ENCODE assay signal across 2 cellular contexts in the genomic region with DNA sequence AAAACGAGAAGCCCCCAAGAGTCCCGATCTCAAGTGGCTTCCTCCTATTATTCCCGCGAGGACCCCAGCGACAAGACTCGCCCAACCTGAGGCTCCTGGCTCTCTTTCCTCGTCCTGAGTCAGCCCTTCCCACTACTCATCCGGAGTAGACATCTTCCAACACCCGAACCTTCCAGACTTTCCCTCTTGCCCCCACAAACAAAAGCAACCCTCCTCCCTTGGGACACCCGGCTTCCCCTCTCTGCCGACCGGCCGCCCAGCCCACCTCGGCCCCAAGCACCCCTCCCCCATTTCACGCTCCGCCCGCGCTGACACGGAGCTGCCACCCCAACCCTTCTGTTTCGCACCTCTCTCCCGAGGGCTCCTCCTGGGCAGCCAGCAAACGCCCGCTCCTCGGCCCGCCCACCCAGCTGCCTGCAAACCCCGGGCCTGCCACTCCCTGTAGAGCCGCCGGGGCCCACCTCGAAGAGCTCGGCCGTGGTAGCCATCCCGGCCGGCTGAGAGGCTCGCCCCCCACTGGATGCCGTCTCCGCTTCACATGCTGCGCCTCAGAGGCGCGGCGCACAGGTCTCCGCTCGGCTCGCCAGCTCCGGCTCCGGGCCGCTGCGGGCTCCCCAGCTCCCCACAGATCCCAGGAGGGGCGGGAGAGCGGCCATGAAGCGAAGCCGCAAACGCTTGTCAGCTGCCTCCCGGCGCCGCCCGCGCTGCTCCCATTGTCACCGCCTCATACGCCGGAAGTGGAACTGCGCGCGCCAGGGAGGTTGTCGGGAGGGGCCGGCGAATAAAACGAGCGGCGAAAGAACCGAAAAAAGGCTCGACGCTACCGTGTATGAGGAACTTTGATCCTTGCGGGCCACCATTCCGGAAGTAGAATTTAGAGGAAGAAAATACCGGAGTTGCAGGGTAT.
TF ChIP-seq lines count a peak whose summit lies in the region.

A gene with protein sequence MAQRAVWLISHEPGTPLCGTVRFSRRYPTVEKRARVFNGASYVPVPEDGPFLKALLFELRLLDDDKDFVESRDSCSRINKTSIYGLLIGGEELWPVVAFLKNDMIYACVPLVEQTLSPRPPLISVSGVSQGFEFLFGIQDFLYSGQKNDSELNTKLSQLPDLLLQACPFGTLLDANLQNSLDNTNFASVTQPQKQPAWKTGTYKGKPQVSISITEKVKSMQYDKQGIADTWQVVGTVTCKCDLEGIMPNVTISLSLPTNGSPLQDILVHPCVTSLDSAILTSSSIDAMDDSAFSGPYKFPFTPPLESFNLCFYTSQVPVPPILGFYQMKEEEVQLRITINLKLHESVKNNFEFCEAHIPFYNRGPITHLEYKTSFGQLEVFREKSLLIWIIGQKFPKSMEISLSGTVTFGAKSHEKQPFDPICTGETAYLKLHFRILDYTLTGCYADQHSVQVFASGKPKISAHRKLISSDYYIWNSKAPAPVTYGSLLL (plus strand): TSS at position 811 of the 907 bp plus-strand sequence. CDS start 344 bp downstream, outside the sequence.
A gene with protein sequence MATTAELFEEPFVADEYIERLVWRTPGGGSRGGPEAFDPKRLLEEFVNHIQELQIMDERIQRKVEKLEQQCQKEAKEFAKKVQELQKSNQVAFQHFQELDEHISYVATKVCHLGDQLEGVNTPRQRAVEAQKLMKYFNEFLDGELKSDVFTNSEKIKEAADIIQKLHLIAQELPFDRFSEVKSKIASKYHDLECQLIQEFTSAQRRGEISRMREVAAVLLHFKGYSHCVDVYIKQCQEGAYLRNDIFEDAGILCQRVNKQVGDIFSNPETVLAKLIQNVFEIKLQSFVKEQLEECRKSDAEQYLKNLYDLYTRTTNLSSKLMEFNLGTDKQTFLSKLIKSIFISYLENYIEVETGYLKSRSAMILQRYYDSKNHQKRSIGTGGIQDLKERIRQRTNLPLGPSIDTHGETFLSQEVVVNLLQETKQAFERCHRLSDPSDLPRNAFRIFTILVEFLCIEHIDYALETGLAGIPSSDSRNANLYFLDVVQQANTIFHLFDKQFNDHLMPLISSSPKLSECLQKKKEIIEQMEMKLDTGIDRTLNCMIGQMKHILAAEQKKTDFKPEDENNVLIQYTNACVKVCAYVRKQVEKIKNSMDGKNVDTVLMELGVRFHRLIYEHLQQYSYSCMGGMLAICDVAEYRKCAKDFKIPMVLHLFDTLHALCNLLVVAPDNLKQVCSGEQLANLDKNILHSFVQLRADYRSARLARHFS (minus strand): TSS at position 745 of the 907 bp plus-strand sequence. CDS start 257 bp downstream, at position 488.

TF ChIP-seq in HCT116, 20 proteins besides CTCF, POLR2A, EP300 and RAD21:
- peak; percentile 55 for TF ChIP-seq POLR2AphosphoS5 (IDR thresholded peaks at IDR 0.05; ENCODE audit: low read depth, low read length)
- peak; percentile 41; the same call in 1 of the 2 replicates for TF ChIP-seq JUND (IDR thresholded peaks at IDR 0.05)
- peak; percentile 91 for TF ChIP-seq SIN3A (IDR thresholded peaks at IDR 0.05; ENCODE audit: low read depth)
- TF ChIP-seq, protein P1, sequence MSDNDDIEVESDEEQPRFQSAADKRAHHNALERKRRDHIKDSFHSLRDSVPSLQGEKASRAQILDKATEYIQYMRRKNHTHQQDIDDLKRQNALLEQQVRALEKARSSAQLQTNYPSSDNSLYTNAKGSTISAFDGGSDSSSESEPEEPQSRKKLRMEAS (IDR thresholded peaks at IDR 0.05): peak; percentile 89
- TF ChIP-seq, protein P2, sequence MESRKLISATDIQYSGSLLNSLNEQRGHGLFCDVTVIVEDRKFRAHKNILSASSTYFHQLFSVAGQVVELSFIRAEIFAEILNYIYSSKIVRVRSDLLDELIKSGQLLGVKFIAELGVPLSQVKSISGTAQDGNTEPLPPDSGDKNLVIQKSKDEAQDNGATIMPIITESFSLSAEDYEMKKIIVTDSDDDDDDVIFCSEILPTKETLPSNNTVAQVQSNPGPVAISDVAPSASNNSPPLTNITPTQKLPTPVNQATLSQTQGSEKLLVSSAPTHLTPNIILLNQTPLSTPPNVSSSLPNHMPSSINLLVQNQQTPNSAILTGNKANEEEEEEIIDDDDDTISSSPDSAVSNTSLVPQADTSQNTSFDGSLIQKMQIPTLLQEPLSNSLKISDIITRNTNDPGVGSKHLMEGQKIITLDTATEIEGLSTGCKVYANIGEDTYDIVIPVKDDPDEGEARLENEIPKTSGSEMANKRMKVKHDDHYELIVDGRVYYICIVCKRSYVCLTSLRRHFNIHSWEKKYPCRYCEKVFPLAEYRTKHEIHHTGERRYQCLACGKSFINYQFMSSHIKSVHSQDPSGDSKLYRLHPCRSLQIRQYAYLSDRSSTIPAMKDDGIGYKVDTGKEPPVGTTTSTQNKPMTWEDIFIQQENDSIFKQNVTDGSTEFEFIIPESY (IDR thresholded peaks at IDR 0.05; ENCODE audit: extremely low read depth, insufficient replicate concordance, low read length): no peak
- peak; percentile 93 for TF ChIP-seq TCF7L2 (IDR thresholded peaks at IDR 0.05; ENCODE audit: borderline replicate concordance, extremely low read depth, insufficient read depth, insufficient read length)
- no peak for TF ChIP-seq EZH2phosphoT487 (IDR thresholded peaks at IDR 0.05; ENCODE audit: borderline replicate concordance)
- no peak for TF ChIP-seq SRF (IDR thresholded peaks at IDR 0.05; ENCODE audit: low read depth)
- TF ChIP-seq, protein P3, sequence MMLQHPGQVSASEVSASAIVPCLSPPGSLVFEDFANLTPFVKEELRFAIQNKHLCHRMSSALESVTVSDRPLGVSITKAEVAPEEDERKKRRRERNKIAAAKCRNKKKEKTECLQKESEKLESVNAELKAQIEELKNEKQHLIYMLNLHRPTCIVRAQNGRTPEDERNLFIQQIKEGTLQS (IDR thresholded peaks at IDR 0.05): no peak
- no peak for TF ChIP-seq CEBPB (IDR thresholded peaks at IDR 0.05; ENCODE audit: low read depth)
- peak; percentile 82 for TF ChIP-seq YY1 (IDR thresholded peaks at IDR 0.05; ENCODE audit: extremely low read depth, insufficient replicate concordance, low read depth, low read length)
- no peak for TF ChIP-seq EZH2 (IDR thresholded peaks at IDR 0.05)
- TF ChIP-seq ELF1 (IDR thresholded peaks at IDR 0.05; ENCODE audit: borderline replicate concordance, low read depth): peak; percentile 91
- TF ChIP-seq SP1 (IDR thresholded peaks at IDR 0.05; ENCODE audit: low read depth): peak; percentile 36; the same call in 1 of the 2 replicates
- TF ChIP-seq, protein P4, sequence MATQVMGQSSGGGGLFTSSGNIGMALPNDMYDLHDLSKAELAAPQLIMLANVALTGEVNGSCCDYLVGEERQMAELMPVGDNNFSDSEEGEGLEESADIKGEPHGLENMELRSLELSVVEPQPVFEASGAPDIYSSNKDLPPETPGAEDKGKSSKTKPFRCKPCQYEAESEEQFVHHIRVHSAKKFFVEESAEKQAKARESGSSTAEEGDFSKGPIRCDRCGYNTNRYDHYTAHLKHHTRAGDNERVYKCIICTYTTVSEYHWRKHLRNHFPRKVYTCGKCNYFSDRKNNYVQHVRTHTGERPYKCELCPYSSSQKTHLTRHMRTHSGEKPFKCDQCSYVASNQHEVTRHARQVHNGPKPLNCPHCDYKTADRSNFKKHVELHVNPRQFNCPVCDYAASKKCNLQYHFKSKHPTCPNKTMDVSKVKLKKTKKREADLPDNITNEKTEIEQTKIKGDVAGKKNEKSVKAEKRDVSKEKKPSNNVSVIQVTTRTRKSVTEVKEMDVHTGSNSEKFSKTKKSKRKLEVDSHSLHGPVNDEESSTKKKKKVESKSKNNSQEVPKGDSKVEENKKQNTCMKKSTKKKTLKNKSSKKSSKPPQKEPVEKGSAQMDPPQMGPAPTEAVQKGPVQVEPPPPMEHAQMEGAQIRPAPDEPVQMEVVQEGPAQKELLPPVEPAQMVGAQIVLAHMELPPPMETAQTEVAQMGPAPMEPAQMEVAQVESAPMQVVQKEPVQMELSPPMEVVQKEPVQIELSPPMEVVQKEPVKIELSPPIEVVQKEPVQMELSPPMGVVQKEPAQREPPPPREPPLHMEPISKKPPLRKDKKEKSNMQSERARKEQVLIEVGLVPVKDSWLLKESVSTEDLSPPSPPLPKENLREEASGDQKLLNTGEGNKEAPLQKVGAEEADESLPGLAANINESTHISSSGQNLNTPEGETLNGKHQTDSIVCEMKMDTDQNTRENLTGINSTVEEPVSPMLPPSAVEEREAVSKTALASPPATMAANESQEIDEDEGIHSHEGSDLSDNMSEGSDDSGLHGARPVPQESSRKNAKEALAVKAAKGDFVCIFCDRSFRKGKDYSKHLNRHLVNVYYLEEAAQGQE (IDR thresholded peaks at IDR 0.05; ENCODE audit: low read depth): no peak
- no peak for TF ChIP-seq EGR1 (IDR thresholded peaks at IDR 0.05; ENCODE audit: low read depth)
- 0 out of 2 replicates have a peak, but pooled peaks have one; percentile 56 for TF ChIP-seq CBX3 (IDR thresholded peaks at IDR 0.05; ENCODE audit: low read depth)
- TF ChIP-seq ZNF274 (IDR thresholded peaks at IDR 0.05; ENCODE audit: low read depth, low read length): no peak
- peak; percentile 74 for TF ChIP-seq ZFX (IDR thresholded peaks at IDR 0.05)
- TF ChIP-seq FOSL1 (IDR thresholded peaks at IDR 0.05; ENCODE audit: low read depth): no peak

TF ChIP-seq in neural cell, 6 proteins besides CTCF, POLR2A, EP300 and RAD21:
- TF ChIP-seq SMC3 (conservative IDR thresholded peaks at IDR 0.05; ENCODE audit: poor library complexity) (no peak), MXI1 (conservative IDR thresholded peaks at IDR 0.05; ENCODE audit: poor library complexity, severe bottlenecking) (peak; percentile 72), TAF1 (IDR thresholded peaks at IDR 0.05; ENCODE audit: low read depth) (peak; percentile 94), POLR2AphosphoS5 (IDR thresholded peaks at IDR 0.05) (peak; percentile 89), EZH2 (IDR thresholded peaks at IDR 0.05; ENCODE audit: borderline replicate concordance, insufficient read depth, low read length, poor library complexity, severe bottlenecking) (no peak)
- TF ChIP-seq, protein P4 (IDR thresholded peaks at IDR 0.05; ENCODE audit: borderline replicate concordance): peak; percentile 97
